ENCODE assay signal across 21 cellular contexts in genomic region chr5:40801771-40802562, GRCh38. TPM values are rescaled to one million over a fixed set of nuclear protein-coding genes. Genes with fewer than 3 reads are reported as not detected.
DNase-seq lines count a peak whose midpoint lies in the region; TF ChIP-seq lines count a peak whose summit lies in the region.
"Had no signal": no experiment of that assay in that cellular context is flagged by ENCODE, and none has a peak within 500 bp of the region (broad histone marks: within the 10 kb centered on the region; RNA-seq: fewer than 3 reads in every experiment).

No MANE protein-coding gene starts in this region.

- in situ Hi-C loops in KBM-7 (cut with MboI; ENCODE audit: low pct_unique_long_range_greater_than_20kb, low sequenced_read_pairs): no loop called here

- no peaks in the 10 kb centered on the region for H3K9me3 ChIP-seq in H9 (ENCODE audit: control insufficient read depth, low read depth, low read length)
- H3K9me3 ChIP-seq: left ventricle myocardium inferior, MG63, ovary, transverse colon had no signal

- no peak overlapping the region for H2AFZ ChIP-seq in H9 (ENCODE audit: low read length)

- no peaks in the 10 kb centered on the region for H4K20me1 ChIP-seq in H9 (ENCODE audit: control insufficient read depth, insufficient read depth, insufficient read length)

- H3K56ac ChIP-seq in H9 (ENCODE audit: insufficient read length, low read depth, low read length): no peak overlapping the region

- no peak overlapping the region for H3K18ac ChIP-seq in H9 (ENCODE audit: insufficient read length, low read depth, low read length)

- no peak overlapping the region for H2BK20ac ChIP-seq in H9 (ENCODE audit: low read depth, low read length, poor library complexity, severe bottlenecking)

- no peak overlapping the region for H3K4ac ChIP-seq in H9 (ENCODE audit: low read depth, low read length)

- no peak overlapping the region for H2BK12ac ChIP-seq in H9 (ENCODE audit: insufficient read length, low read depth, low read length)

- H3K14ac ChIP-seq in H9 (ENCODE audit: insufficient read depth, low read length): no peak overlapping the region

- H2BK120ac ChIP-seq in H9 (ENCODE audit: low read depth, low read length, poor library complexity, severe bottlenecking): no peak overlapping the region

- H3K79me1 ChIP-seq in H9 (ENCODE audit: insufficient read depth, low read depth, low read length, poor library complexity, severe bottlenecking): no peaks in the 10 kb centered on the region

- H3K4me1 Mint-ChIP-seq in H9 (peaks cover 9 to 20% of the 10 kb centered on the region in 2 experiments), brain (peaks cover 23% of the 10 kb centered on the region), progenitor cell of endocrine pancreas (ENCODE audit: low read depth) (peaks cover 11% of the 10 kb centered on the region)

- no peak overlapping the region for H3K27ac ChIP-seq in H9 (ENCODE audit: insufficient read length, low read depth, low read length)
- H3K27ac ChIP-seq: left ventricle myocardium inferior, ovary, transverse colon, VCaP had no signal

- H3K27me3 ChIP-seq in H9 (ENCODE audit: insufficient read depth, low read length): no peaks in the 10 kb centered on the region
- H3K27me3 ChIP-seq: MG63, ovary, transverse colon had no signal

- peaks cover 4% of the 10 kb centered on the region; the same call in 1 of the 2 replicates for H3K79me2 ChIP-seq in H9 (ENCODE audit: insufficient read depth, low read length)

- no peak overlapping the region for H3K9ac ChIP-seq in H9 (ENCODE audit: extremely low read depth, insufficient read length, low read length)

- no peak for DNase-seq in H9
- peak; percentile 36 for DNase-seq in KBM-7
- DNase-seq in progenitor cell of endocrine pancreas (ENCODE audit: low spot score, unreplicated experiment): no peak
- no peak for DNase-seq in CD1c-positive myeloid dendritic cell (ENCODE audit: extremely low spot score)
- DNase-seq in NCI-H2107 treated with DMSO at 0.1 percent for 48 hours (lab: John Stamatoyannopoulos, UW; ENCODE audit: unreplicated experiment): no peak
- DNase-seq in GM10266 (ENCODE audit: extremely low spot score): no peak
- DNase-seq: activated CD4-positive, alpha-beta T cell treated with anti-CD3 and anti-CD28 coated beads, Interleukin-2, amount 10 ng/mL, durations not matched to agents 7 days and 5 days; activated T-cell treated with anti-CD3 and anti-CD28 coated beads, Interleukin-2, amount 50 U/mL, for 48 hours; C1 segment of cervical spinal cord; cerebellar nuclear complex; left ventricle myocardium inferior; MG63; NCI-H1417 treated with DMSO at 0.1 percent for 48 hours; NCI-H2081 treated with DMSO at 0.1 percent for 48 hours; NCI-H748 treated with DMSO at 0.1 percent for 48 hours; ovary; stimulated activated CD4-positive, alpha-beta T cell treated with anti-CD3 and anti-CD28 coated beads, Interleukin-2, amount 100 ng/mL, for 24 hours; transverse colon had no signal

- H4K91ac ChIP-seq in H9 (ENCODE audit: insufficient read length, low read depth, low read length): no peak overlapping the region

- no peak overlapping the region for H4K8ac ChIP-seq in H9 (replicated peaks; ENCODE audit: insufficient read length, low read depth, low read length)

- no CpG with 5 or more reads among the region's 8 CpGs for WGBS in H9 (ENCODE audit: extremely low coverage, insufficient read length, low lambda C conversion rate)

- no peaks in the 10 kb centered on the region; a peak in 1 of 7 replicates for H3K36me3 Mint-ChIP-seq in H9 (ENCODE audit: insufficient read depth in 1 of 3, low read depth in 3 of 3)
- no peaks in the 10 kb centered on the region for H3K36me3 Mint-ChIP-seq in brain
- no peaks in the 10 kb centered on the region for H3K36me3 Mint-ChIP-seq in progenitor cell of endocrine pancreas (ENCODE audit: insufficient read depth)

- no peaks in the 10 kb centered on the region; the same call in 1 of the 2 replicates for H3K4me1 ChIP-seq in H9 (ENCODE audit: insufficient read depth, low read length)

- no peak overlapping the region for H2BK15ac ChIP-seq in H9 (ENCODE audit: low read depth, low read length)

- peak overlapping the region in 1 of 2 experiments; percentile 10; a peak in 1 of 5 replicates for H3K4me3 Mint-ChIP-seq in H9
- H3K4me3 Mint-ChIP-seq in brain: peak overlapping the region; percentile 0 to 68 (median 14)
- H3K4me3 Mint-ChIP-seq in progenitor cell of endocrine pancreas (ENCODE audit: low read depth): peak overlapping the region; percentile 2
- H3K4me3 Mint-ChIP-seq: activated CD4-positive, alpha-beta T cell treated with anti-CD3 and anti-CD28 coated beads, Interleukin-2, amount 10 ng/mL, durations not matched to agents 7 days and 5 days; T-helper 1 cell treated with Interleukin-12 subunit alpha and Interleukin-12 subunit beta and Interleukin-4 antibody, amounts not matched to agents 30 μg/mL and 1 μg/mL, for 36 hours had no signal

- peaks cover 0 to 2% of the 10 kb centered on the region in 2 experiments; a peak in 1 of 5 replicates for H3K9me3 Mint-ChIP-seq in H9
- H3K9me3 Mint-ChIP-seq in brain: peaks cover 0 to 3% (median 0%) of the 10 kb centered on the region in 5 experiments
- H3K9me3 Mint-ChIP-seq in progenitor cell of endocrine pancreas (ENCODE audit: low read depth): no peaks in the 10 kb centered on the region
- H3K9me3 Mint-ChIP-seq: activated CD4-positive, alpha-beta T cell treated with anti-CD3 and anti-CD28 coated beads, Interleukin-2, amount 10 ng/mL, durations not matched to agents 7 days and 5 days; T-helper 1 cell treated with Interleukin-12 subunit alpha and Interleukin-12 subunit beta and Interleukin-4 antibody, amounts not matched to agents 30 μg/mL and 1 μg/mL, for 36 hours had no signal

- no peak overlapping the region for H4K5ac ChIP-seq in H9 (ENCODE audit: insufficient read length, low read depth, low read length)

- TF ChIP-seq CTCF in H9 (conservative IDR thresholded peaks at IDR 0.05) (no peak), brain (conservative IDR thresholded peaks at IDR 0.05) (no peak), progenitor cell of endocrine pancreas (IDR thresholded peaks at IDR 0.05; ENCODE audit: unreplicated experiment) (no peak), GM10266 (IDR thresholded peaks at IDR 0.05; ENCODE audit: control insufficient read depth, insufficient read depth, low read depth, missing control alignments) (no peak)

- H3K23ac ChIP-seq in H9 (ENCODE audit: insufficient read length, low read depth, low read length): no peak overlapping the region

- no peak overlapping the region for H2AK5ac ChIP-seq in H9 (ENCODE audit: insufficient read length, low read length)

- peaks cover 9% of the 10 kb centered on the region for H3K23me2 ChIP-seq in H9 (ENCODE audit: insufficient read length, low read depth, low read length, poor library complexity, severe bottlenecking)

- H3T11ph ChIP-seq in H9 (ENCODE audit: low read length): no peak overlapping the region

- H3K27ac Mint-ChIP-seq in H9 (peak overlapping the region in 2 of 3 experiments; percentile 2 to 22; a peak in 3 of 7 replicates), brain (peak overlapping the region in 1 of 5 experiments; percentile 5), progenitor cell of endocrine pancreas (peak overlapping the region; percentile 25)
- H3K27ac Mint-ChIP-seq: activated CD4-positive, alpha-beta T cell treated with anti-CD3 and anti-CD28 coated beads, Interleukin-2, amount 10 ng/mL, durations not matched to agents 7 days and 5 days; T-helper 1 cell treated with Interleukin-12 subunit alpha and Interleukin-12 subunit beta and Interleukin-4 antibody, amounts not matched to agents 30 μg/mL and 1 μg/mL, for 36 hours had no signal

- no peak overlapping the region for H3K4me2 ChIP-seq in H9 (ENCODE audit: insufficient read depth, insufficient read length, low read length)

- H2BK5ac ChIP-seq in H9 (ENCODE audit: insufficient read length, low read length): no peak overlapping the region

- H3K27me3 Mint-ChIP-seq in H9 (ENCODE audit: low read depth) (peaks cover 6% of the 10 kb centered on the region; the same call in 1 of the 2 replicates), brain (peaks cover 4% of the 10 kb centered on the region), progenitor cell of endocrine pancreas (no peaks in the 10 kb centered on the region)

RNA-seq across cellular contexts. Expression of gene PRKAA1, which starts 3.8 kb away (rescaled TPM):
- total RNA-seq in H9 (2021): 28.8 and 29.1 TPM in 2 replicates
- polyA plus RNA-seq in brain (ENCODE audit: insufficient read depth, low read depth, low replicate concordance): 12.2 TPM
- 75.1 and 79.5 TPM in 2 replicates for total RNA-seq in progenitor cell of endocrine pancreas

RNA-seq across cellular contexts. Expression of gene RPL37, which starts 33.1 kb away (rescaled TPM):
- total RNA-seq in H9 (2021) (1,726 and 1,735 TPM in 2 replicates), progenitor cell of endocrine pancreas (1,476 and 1,494 TPM in 2 replicates)
- polyA plus RNA-seq in brain (ENCODE audit: insufficient read depth, low read depth, low replicate concordance): 3,756 TPM

RNA-seq across cellular contexts. Expression of gene CARD6, which starts 39.2 kb away (rescaled TPM):
- total RNA-seq in H9 (2021) (0.22 and 0.35 TPM in 2 replicates), progenitor cell of endocrine pancreas (0.74 and 1.1 TPM in 2 replicates)
- polyA plus RNA-seq in brain (ENCODE audit: insufficient read depth, low read depth, low replicate concordance): 0.54 TPM

RNA-seq across cellular contexts. Expression of gene TTC33, which starts 46.2 kb away (rescaled TPM):
- total RNA-seq in H9 (2021) (7.2 and 7.3 TPM in 2 replicates), progenitor cell of endocrine pancreas (21.5 and 25.4 TPM in 2 replicates)
- 8.6 TPM for polyA plus RNA-seq in brain (ENCODE audit: insufficient read depth, low read depth, low replicate concordance)
